ENCODE assay signal across 25 cellular contexts in genomic region chr5:181234116-181234454, GRCh38. TPM values are rescaled to one million over a fixed set of nuclear protein-coding genes. Genes with fewer than 3 reads are reported as not detected.
A peak's percentile ranks its signal among the peaks of the same experiment; 100 is the strongest.
DNase-seq lines count a peak whose midpoint lies in the region; ATAC-seq, FAIRE-seq and TF ChIP-seq lines count a peak whose summit lies in the region.
"Had no signal": no experiment of that assay in that cellular context is flagged by ENCODE, and none has a peak within 500 bp of the region (broad histone marks: within the 10 kb centered on the region; RNA-seq: fewer than 3 reads in every experiment).

No MANE protein-coding gene starts in this region.

- peaks cover 3% of the 10 kb centered on the region for H3K9me1 ChIP-seq in K562 (ENCODE audit: control insufficient read depth, insufficient read depth, low read length)

- TF ChIP-seq RAD21 in K562 (CRISPR knock-in tag; conservative IDR thresholded peaks at IDR 0.05 in 1 of 2, IDR thresholded peaks at IDR 0.05 in 1 of 2) = no peak

- H3K27me3 ChIP-seq in K562 (ENCODE audit: control insufficient read depth in 2 of 2, insufficient read depth in 2 of 2, low read length in 2 of 2) = no peaks in the 10 kb centered on the region
- H3K27me3 ChIP-seq in psoas muscle (ENCODE audit: insufficient read depth in 3 of 3, low read length in 2 of 3) = no peaks in the 10 kb centered on the region
- H3K27me3 ChIP-seq: dorsolateral prefrontal cortex, heart left ventricle, stomach, tibial artery had no signal

- no peak overlapping the region for H3K4me2 ChIP-seq in K562 (ENCODE audit: insufficient read depth, low read length)

- H3K27me3 Mint-ChIP-seq in activated naive CD8-positive, alpha-beta T cell treated with anti-CD3 and anti-CD28 coated beads for 36 hours = peaks cover 7% of the 10 kb centered on the region
- H3K27me3 Mint-ChIP-seq: activated naive CD8-positive, alpha-beta T cell; activated T-helper 17 cell treated with anti-CD3 and anti-CD28 coated beads, Interleukin-2, amount 50 U/mL, for 72 hours; naive B cell had no signal

- ATAC-seq in K562 (no peak; the same call in 2 of the 3 replicates), psoas muscle (peak; percentile 7 to 24 (median 18))
- ATAC-seq: activated T-helper 17 cell treated with anti-CD3 and anti-CD28 coated beads, Interleukin-2, amount 50 U/mL, for 72 hours had no signal

- no peak overlapping the region for H3K4me3 ChIP-seq in HEK293 (ENCODE audit: low read depth, low read length)
- no peak overlapping the region for H3K4me3 ChIP-seq in K562
- H3K4me3 ChIP-seq in psoas muscle = no peak overlapping the region
- H3K4me3 ChIP-seq: dorsolateral prefrontal cortex, heart left ventricle, stomach, tibial artery had no signal

- CTCF ChIA-PET in HEK293 (lab: Yijun Ruan, JAX) (no interaction called here), K562 (lab: Yijun Ruan, JAX; ENCODE audit: low intra/inter-chr PET ratio) (no interaction called here)

- peaks cover 34% of the 10 kb centered on the region for H4K20me1 ChIP-seq in K562 (replicated peaks; ENCODE audit: control insufficient read depth, insufficient read depth, low read length)

- no peak overlapping the region for H3K27ac Mint-ChIP-seq in activated naive CD8-positive, alpha-beta T cell treated with anti-CD3 and anti-CD28 coated beads for 36 hours

- H3K27ac ChIP-seq in HEK293 (ENCODE audit: extremely low read depth, low read depth, low read length) (no peak overlapping the region), K562 (ENCODE audit: extremely low read depth, low read depth, low read length) (no peak overlapping the region), psoas muscle (no peak overlapping the region)
- H3K27ac ChIP-seq: heart left ventricle, stomach, tibial artery had no signal

- H3K4me1 ChIP-seq in HEK293 (ENCODE audit: control insufficient read depth, insufficient read depth, low read length) (no peaks in the 10 kb centered on the region), K562 (replicated peaks in 1 of 2; ENCODE audit: control insufficient read depth in 2 of 2, insufficient read depth in 2 of 2, low read length in 2 of 2) (peaks cover 3 to 16% of the 10 kb centered on the region in 2 experiments; a peak in 4 of 5 replicates), psoas muscle (no peaks in the 10 kb centered on the region)
- H3K4me1 ChIP-seq: tibial artery had no signal

- peaks cover 43% of the 10 kb centered on the region for H3K36me3 Mint-ChIP-seq in activated naive CD8-positive, alpha-beta T cell treated with anti-CD3 and anti-CD28 coated beads for 36 hours

- POLR2A ChIA-PET in HEK293 (lab: Yijun Ruan, JAX) = interaction anchor here (1.8 to 5.0 kb wide), 4 partner anchors 9 to 42 kb away, joined by 9 to 49 read pairs (median 14); partner anchors contain the start of genes RACK1, TRIM41 and TRIM52
- POLR2A ChIA-PET in K562 (lab: Yijun Ruan, JAX) = interaction anchor here (0.5 to 5.3 kb wide), 5 partner anchors 9 to 37 kb away, joined by 3 to 55 read pairs (median 5); partner anchors contain the start of gene TRIM41

- WGBS in K562 (ENCODE audit: insufficient coverage, low coverage, missing lambda C conversion rate) = 92% methylated on average over 2 of the region's 24 CpGs
- WGBS in psoas muscle, 3 donors = 87 to 90% (median 89%) methylated on average over 23 to 24 of the region's 24 CpGs

- H3K9me3 ChIP-seq in HEK293 (ENCODE audit: control insufficient read depth, insufficient read depth, low read depth, low read length) (no peaks in the 10 kb centered on the region), K562 (replicated peaks; ENCODE audit: control insufficient read depth, insufficient read depth, low read depth, low read length) (no peaks in the 10 kb centered on the region), psoas muscle (no peaks in the 10 kb centered on the region)
- H3K9me3 ChIP-seq: heart left ventricle, stomach, tibial artery had no signal

- H3K36me3 ChIP-seq in HEK293 (ENCODE audit: control insufficient read depth in 2 of 2, insufficient read depth in 1 of 2, low read length in 2 of 2) (peaks cover 21 to 89% of the 10 kb centered on the region in 2 experiments), K562 (ENCODE audit: control insufficient read depth, insufficient read depth, low read length) (peaks cover 95% of the 10 kb centered on the region), psoas muscle (ENCODE audit: insufficient read depth in 1 of 2, low read depth in 1 of 2) (peaks cover 11 to 97% of the 10 kb centered on the region in 2 donors)

- H3K79me2 ChIP-seq in K562 (ENCODE audit: control insufficient read depth, insufficient read depth, low read length) = peaks cover 19% of the 10 kb centered on the region

- TF ChIP-seq CTCF in HEK293 (tag by site-specific recombination; IDR thresholded peaks at IDR 0.05) (no peak), K562 (IDR thresholded peaks at IDR 0.05 in 2 of 3, conservative IDR thresholded peaks at IDR 0.05 in 1 of 3; ENCODE audit: insufficient read depth in 2 of 3, low read depth in 1 of 3, low read length in 3 of 3) (no peak), psoas muscle (IDR thresholded peaks at IDR 0.05) (no peak)

- DNase-seq in ELR (ENCODE audit: low read depth) (peak; percentile 12), K562 (ENCODE audit: extremely low read depth in 1 of 4, low spot score in 3 of 4) (peak in 1 of 4 experiments; percentile 16), psoas muscle (no peak), cortex of kidney (lab: John Stamatoyannopoulos, UW) (no peak), DMS 273 (lab: John Stamatoyannopoulos, UW; ENCODE audit: unreplicated experiment) (no peak)
- no peak for DNase-seq in activated naive CD8-positive, alpha-beta T cell treated with anti-CD3 and anti-CD28 coated beads for 36 hours
- DNase-seq: activated CD4-positive, alpha-beta T cell treated with anti-CD3 and anti-CD28 coated beads, Interleukin-2, amount 50 U/mL, for 1 hour; dorsolateral prefrontal cortex; heart left ventricle; Kasumi-1; naive B cell; NCI-H1048; NCI-H187; NCI-H524 treated with DMSO at 0.1 percent for 48 hours; stimulated activated CD4-positive, alpha-beta T cell treated with anti-CD3 and anti-CD28 coated beads, Interleukin-12 subunit alpha, Interleukin-12 subunit beta, amount 100 ng/mL, for 4 hours; stimulated activated CD4-positive, alpha-beta T cell treated with anti-CD3 and anti-CD28 coated beads, Interleukin-4, amount 100 ng/mL, for 24 hours; stomach had no signal

- no peak overlapping the region for H3K4me3 Mint-ChIP-seq in activated naive CD8-positive, alpha-beta T cell treated with anti-CD3 and anti-CD28 coated beads for 36 hours
- H3K4me3 Mint-ChIP-seq: activated naive CD8-positive, alpha-beta T cell; activated T-helper 17 cell treated with anti-CD3 and anti-CD28 coated beads, Interleukin-2, amount 50 U/mL, for 72 hours; T-helper 1 cell treated with Interleukin-12 subunit alpha and Interleukin-12 subunit beta and Interleukin-4 antibody, amounts not matched to agents 30 μg/mL and 1 μg/mL, for 36 hours had no signal

- in situ Hi-C loops in K562 (cut with MboI) = no loop called here

- H3K9me3 Mint-ChIP-seq in activated naive CD8-positive, alpha-beta T cell treated with anti-CD3 and anti-CD28 coated beads for 36 hours = no peaks in the 10 kb centered on the region
- H3K9me3 Mint-ChIP-seq: activated T-helper 17 cell treated with anti-CD3 and anti-CD28 coated beads, Interleukin-2, amount 50 U/mL, for 72 hours; naive B cell; T-helper 1 cell treated with Interleukin-12 subunit alpha and Interleukin-12 subunit beta and Interleukin-4 antibody, amounts not matched to agents 30 μg/mL and 1 μg/mL, for 36 hours had no signal

- peaks cover 42% of the 10 kb centered on the region for H3K4me1 Mint-ChIP-seq in activated naive CD8-positive, alpha-beta T cell treated with anti-CD3 and anti-CD28 coated beads for 36 hours

- BruUV-seq in K562 (replicated peaks; lab: Mats Ljungman, UMichigan) = no TSS peak

- no peak for FAIRE-seq in K562 (lab: Jason Lieb, UNC)
- FAIRE-seq: astrocyte, GM18507, H1 had no signal

- intact Hi-C loops in K562 (cut with micrococcal nuclease) = no loop called here
- intact Hi-C loops in psoas muscle (cut with DNase I) = no loop called here

- peak overlapping the region in 1 of 2 experiments; percentile 4; a peak in 1 of 4 replicates for H3K9ac ChIP-seq in K562 (ENCODE audit: insufficient read depth in 1 of 2, low read depth in 2 of 2, low read length in 2 of 2)

- TF ChIP-seq EP300 in K562 (IDR thresholded peaks at IDR 0.05; ENCODE audit: low read length) = no peak

- no peak for TF ChIP-seq POLR2A in K562 (conservative IDR thresholded peaks at IDR 0.05)

- no peak overlapping the region for H2AFZ ChIP-seq in K562 (ENCODE audit: low read depth, low read length)

RNA-seq across cellular contexts. Expression of gene RACK1, which starts 9.6 kb away (rescaled TPM):
- 854 and 1,455 TPM in 2 replicates for total RNA-seq in K562 (2011; cell fraction: chromatin; rRNA removed; ENCODE audit: low replicate concordance)
- total RNA-seq in K562 (2011; cell fraction: nucleolus; rRNA removed) = 1,835 and 1,893 TPM in 2 replicates
- 1,718 and 2,743 TPM in 2 replicates for total RNA-seq in K562 (2011; cell fraction: nucleoplasm; rRNA removed)
- total RNA-seq in K562 (2014; rRNA removed) = 4,051 and 4,420 TPM in 2 replicates
- 2,268 and 2,618 TPM in 2 replicates for total RNA-seq in K562 (2014; rRNA removed; fragmentation: Illumina TruSeq; extraction: Trizol)
- 3,776 and 3,843 TPM in 2 replicates for total RNA-seq in K562 (2015; rRNA removed; fragmentation: Illumina TruSeq; extraction: Trizol)
- total RNA-seq in K562 (2021) = 2,303 and 2,318 TPM in 2 replicates
- polyA plus RNA-seq in K562 (2011; rRNA removed) = 3,764 and 5,908 TPM in 2 replicates
- polyA plus RNA-seq in K562 (2011; cell fraction: cytosol; rRNA removed) = 7,594 and 7,810 TPM in 2 replicates
- 2,830 and 3,465 TPM in 2 replicates for polyA plus RNA-seq in K562 (2011; cell fraction: nucleus; rRNA removed)
- 3,329 and 5,405 TPM in 2 replicates for polyA plus RNA-seq in K562 (2012)
- polyA plus RNA-seq in K562 (2014; fragmentation: Illumina TruSeq; extraction: Trizol) = 3,833 and 4,270 TPM in 2 replicates
- 1,000 to 10,000 TPM; 3,894 to 5,311 TPM for polyA plus RNA-seq in K562 (2014; fragmentation: Nextera tagmentation; extraction: Ambion mirVana)
- 3,427 and 3,846 TPM in 2 replicates for polyA plus RNA-seq in K562 (2014; rRNA removed)
- polyA minus RNA-seq in K562 (2011; rRNA and poly(A)+ RNA removed) = 4,917 and 6,085 TPM in 2 replicates
- 3,397 and 3,535 TPM in 2 replicates for polyA minus RNA-seq in K562 (2011; cell fraction: cytosol; rRNA and poly(A)+ RNA removed)
- 973 and 1,854 TPM in 2 replicates for polyA minus RNA-seq in K562 (2011; cell fraction: nucleus; rRNA and poly(A)+ RNA removed)
- total RNA-seq in psoas muscle = 1,000 to 10,000 TPM in 1 of 4 donors, 100 to 1,000 TPM in 3; 832 to 1,110 (median 978) TPM
- 1,000 to 10,000 TPM; 1,678 to 3,660 (median 1,849) TPM for polyA plus RNA-seq in psoas muscle
- 1,000 to 10,000 TPM; 2,517 to 2,594 TPM for total RNA-seq in activated naive CD8-positive, alpha-beta T cell treated with anti-CD3 and anti-CD28 coated beads for 36 hours

RNA-seq across cellular contexts. Expression of gene TRIM41, which starts 11.0 kb away (rescaled TPM):
- 93.5 and 120 TPM in 2 replicates for total RNA-seq in K562 (2011; cell fraction: chromatin; rRNA removed; ENCODE audit: low replicate concordance)
- total RNA-seq in K562 (2011; cell fraction: nucleolus; rRNA removed) = 59.6 and 64.0 TPM in 2 replicates
- 84.3 and 102 TPM in 2 replicates for total RNA-seq in K562 (2011; cell fraction: nucleoplasm; rRNA removed)
- total RNA-seq in K562 (2014; rRNA removed) (29.5 and 31.6 TPM in 2 replicates), K562 (2014; rRNA removed; fragmentation: Illumina TruSeq; extraction: Trizol) (11.4 and 14.2 TPM in 2 replicates), K562 (2015; rRNA removed; fragmentation: Illumina TruSeq; extraction: Trizol) (21.7 and 25.6 TPM in 2 replicates), K562 (2021) (37.7 and 47.6 TPM in 2 replicates), psoas muscle (10 to 100 TPM; 26.6 to 33.6 (median 31.5) TPM)
- polyA plus RNA-seq in K562 (2011; rRNA removed) (15.6 and 19.3 TPM in 2 replicates), K562 (2014; fragmentation: Illumina TruSeq; extraction: Trizol) (20.9 and 29.8 TPM in 2 replicates), K562 (2014; fragmentation: Nextera tagmentation; extraction: Ambion mirVana) (1 to 10 TPM; 1.8 to 2.1 TPM), K562 (2014; rRNA removed) (34.8 and 39.3 TPM in 2 replicates), psoas muscle (10 to 100 TPM; 12.5 to 44.0 (median 17.4) TPM)
- 15.7 and 25.0 TPM in 2 replicates for polyA plus RNA-seq in K562 (2011; cell fraction: cytosol; rRNA removed)
- polyA plus RNA-seq in K562 (2011; cell fraction: nucleus; rRNA removed) = 121 and 125 TPM in 2 replicates
- 32.5 and 45.1 TPM in 2 replicates for polyA plus RNA-seq in K562 (2012)
- 14.0 and 16.6 TPM in 2 replicates for polyA minus RNA-seq in K562 (2011; rRNA and poly(A)+ RNA removed)
- polyA minus RNA-seq in K562 (2011; cell fraction: cytosol; rRNA and poly(A)+ RNA removed) = 7.3 and 9.5 TPM in 2 replicates
- polyA minus RNA-seq in K562 (2011; cell fraction: nucleus; rRNA and poly(A)+ RNA removed) = 19.9 and 22.7 TPM in 2 replicates
- total RNA-seq in activated naive CD8-positive, alpha-beta T cell treated with anti-CD3 and anti-CD28 coated beads for 36 hours = 10 to 100 TPM; 34.2 to 37.6 TPM

RNA-seq across cellular contexts. Expression of gene TRIM52, which starts 26.9 kb away (rescaled TPM):
- total RNA-seq in K562 (2011; cell fraction: chromatin; rRNA removed; ENCODE audit: low replicate concordance) = 34.8 and 81.1 TPM in 2 replicates
- total RNA-seq in K562 (2011; cell fraction: nucleolus; rRNA removed) = 29.7 and 40.4 TPM in 2 replicates
- total RNA-seq in K562 (2011; cell fraction: nucleoplasm; rRNA removed) = 48.1 and 60.9 TPM in 2 replicates
- 6.1 and 6.5 TPM in 2 replicates for total RNA-seq in K562 (2014; rRNA removed)
- 13.5 and 13.9 TPM in 2 replicates for total RNA-seq in K562 (2014; rRNA removed; fragmentation: Illumina TruSeq; extraction: Trizol)
- 10.5 and 12.8 TPM in 2 replicates for total RNA-seq in K562 (2015; rRNA removed; fragmentation: Illumina TruSeq; extraction: Trizol)
- 13.5 and 14.2 TPM in 2 replicates for total RNA-seq in K562 (2021)
- 21.9 and 24.1 TPM in 2 replicates for polyA plus RNA-seq in K562 (2011; rRNA removed)
- polyA plus RNA-seq in K562 (2011; cell fraction: cytosol; rRNA removed) = 5.6 and 11.8 TPM in 2 replicates
- polyA plus RNA-seq in K562 (2011; cell fraction: nucleus; rRNA removed) = 30.2 and 31.5 TPM in 2 replicates
- 12.9 and 20.0 TPM in 2 replicates for polyA plus RNA-seq in K562 (2012)
- 15.8 and 17.2 TPM in 2 replicates for polyA plus RNA-seq in K562 (2014; fragmentation: Illumina TruSeq; extraction: Trizol)
- polyA plus RNA-seq in K562 (2014; fragmentation: Nextera tagmentation; extraction: Ambion mirVana) = 1 to 10 TPM; 3.3 to 3.7 TPM
- 18.0 and 20.0 TPM in 2 replicates for polyA plus RNA-seq in K562 (2014; rRNA removed)
- 17.6 and 20.0 TPM in 2 replicates for polyA minus RNA-seq in K562 (2011; rRNA and poly(A)+ RNA removed)
- 6.1 and 6.8 TPM in 2 replicates for polyA minus RNA-seq in K562 (2011; cell fraction: cytosol; rRNA and poly(A)+ RNA removed)
- polyA minus RNA-seq in K562 (2011; cell fraction: nucleus; rRNA and poly(A)+ RNA removed) = 11.4 and 21.9 TPM in 2 replicates
- total RNA-seq in psoas muscle = 1 to 10 TPM; 3.0 to 5.8 (median 5.3) TPM
- polyA plus RNA-seq in psoas muscle = 10 to 100 TPM in 1 of 3 donors, 1 to 10 TPM in 2; 1.5 to 17.6 (median 4.8) TPM
- 10 to 100 TPM in 1 of 2 experiments, 1 to 10 TPM in 1; 9.6 to 11.2 TPM for total RNA-seq in activated naive CD8-positive, alpha-beta T cell treated with anti-CD3 and anti-CD28 coated beads for 36 hours

RNA-seq across cellular contexts. Expression of gene TRIM7, which starts 29.1 kb away (rescaled TPM):
- 5.4 and 8.3 TPM in 2 replicates for total RNA-seq in K562 (2011; cell fraction: chromatin; rRNA removed; ENCODE audit: low replicate concordance)
- total RNA-seq in K562 (2011; cell fraction: nucleolus; rRNA removed) = 6.2 and 7.5 TPM in 2 replicates
- 7.2 and 7.9 TPM in 2 replicates for total RNA-seq in K562 (2011; cell fraction: nucleoplasm; rRNA removed)
- total RNA-seq in K562 (2014; rRNA removed) = 12.9 and 13.8 TPM in 2 replicates
- 8.4 and 11.7 TPM in 2 replicates for total RNA-seq in K562 (2014; rRNA removed; fragmentation: Illumina TruSeq; extraction: Trizol)
- 8.9 and 9.0 TPM in 2 replicates for total RNA-seq in K562 (2015; rRNA removed; fragmentation: Illumina TruSeq; extraction: Trizol)
- 10.3 and 12.4 TPM in 2 replicates for total RNA-seq in K562 (2021)
- polyA plus RNA-seq in K562 (2011; rRNA removed) = 7.1 and 12.6 TPM in 2 replicates
- polyA plus RNA-seq in K562 (2011; cell fraction: cytosol; rRNA removed) = 4.5 and 12.8 TPM in 2 replicates
- 8.4 and 8.9 TPM in 2 replicates for polyA plus RNA-seq in K562 (2011; cell fraction: nucleus; rRNA removed)
- polyA plus RNA-seq in K562 (2012) = 6.9 and 17.6 TPM in 2 replicates
- polyA plus RNA-seq in K562 (2014; fragmentation: Illumina TruSeq; extraction: Trizol) = 5.4 and 7.7 TPM in 2 replicates
- polyA plus RNA-seq in K562 (2014; fragmentation: Nextera tagmentation; extraction: Ambion mirVana) = 1 to 10 TPM; 2.6 to 3.2 TPM
- 12.4 and 14.9 TPM in 2 replicates for polyA plus RNA-seq in K562 (2014; rRNA removed)
- 3.3 and 4.2 TPM in 2 replicates for polyA minus RNA-seq in K562 (2011; rRNA and poly(A)+ RNA removed)
- polyA minus RNA-seq in K562 (2011; cell fraction: cytosol; rRNA and poly(A)+ RNA removed) = 3.4 and 4.1 TPM in 2 replicates
- 2.6 and 3.3 TPM in 2 replicates for polyA minus RNA-seq in K562 (2011; cell fraction: nucleus; rRNA and poly(A)+ RNA removed)
- total RNA-seq in psoas muscle = 10 to 100 TPM; 18.5 to 42.6 (median 32.4) TPM
- 10 to 100 TPM; 10.4 to 37.7 (median 21.2) TPM for polyA plus RNA-seq in psoas muscle
- total RNA-seq in activated naive CD8-positive, alpha-beta T cell treated with anti-CD3 and anti-CD28 coated beads for 36 hours = under 1 TPM; 0.62 to 0.68 TPM
